ENCODE assay signal across 21 cellular contexts in genomic region chr3:66723231-66723630, GRCh38.
DNase-seq lines count a peak whose midpoint lies in the region; TF ChIP-seq lines count a peak whose summit lies in the region.
"Had no signal": no experiment of that assay in that cellular context is flagged by ENCODE, and none has a peak within 500 bp of the region (broad histone marks: within the 10 kb centered on the region; RNA-seq: fewer than 3 reads in every experiment).

No MANE protein-coding gene starts in this region.

- H3K27ac Mint-ChIP-seq in H9, result peak overlapping the region in 2 of 3 experiments; percentile 5 to 35; a peak in 3 of 7 replicates
- H3K27ac Mint-ChIP-seq: activated naive CD4-positive, alpha-beta T cell treated with anti-CD3 and anti-CD28 coated beads for 36 hours; natural killer cell treated with Interleukin-12 subunit alpha and Interleukin-12 subunit beta and Interleukin-15 and Interleukin-18, amount 100 ng/mL, for 72 hours; stimulated activated naive B cell treated with anti-CD40 and anti-IgM and Interleukin-4, amounts not matched to agents 10 μg/mL and 1 μg/mL and 100 μg/mL, for 72 hours; T-helper 2 cell treated with Interferon-gamma antibody and Interleukin-4, amounts not matched to agents 5 μg/mL and 100 μg/mL, for 36 hours had no signal

- no peaks in the 10 kb centered on the region for H3K36me3 ChIP-seq in SJCRH30
- no peaks in the 10 kb centered on the region for H3K36me3 ChIP-seq in tibial artery
- H3K36me3 ChIP-seq in mammary epithelial cell (ENCODE audit: insufficient read depth, low read length), result no peaks in the 10 kb centered on the region
- H3K36me3 ChIP-seq: esophagus squamous epithelium had no signal

- H3K23me2 ChIP-seq in H9 (ENCODE audit: insufficient read length, low read depth, low read length, poor library complexity, severe bottlenecking), result no peaks in the 10 kb centered on the region

- no peak for TF ChIP-seq CTCF in H9 (conservative IDR thresholded peaks at IDR 0.05)
- TF ChIP-seq CTCF in fibroblast of mammary gland (conservative IDR thresholded peaks at IDR 0.05; ENCODE audit: control insufficient read depth, insufficient read depth, low read depth, low read length), result no peak
- TF ChIP-seq CTCF in tibial artery (IDR thresholded peaks at IDR 0.05), result no peak
- TF ChIP-seq CTCF in mammary epithelial cell (conservative IDR thresholded peaks at IDR 0.05 in 1 of 2, IDR thresholded peaks at IDR 0.05 in 1 of 2; ENCODE audit: extremely low read depth in 1 of 2, insufficient read depth in 1 of 2, low read depth in 1 of 2, low read length in 2 of 2), result no peak

- dilution Hi-C loops in mammary epithelial cell (cut with HindIII; ENCODE audit: low sequenced_read_pairs), result no loop called here

- no TSS peak for BruUV-seq in mammary epithelial cell (replicated peaks; lab: Mats Ljungman, UMichigan)

- no peak overlapping the region for H3K4ac ChIP-seq in H9 (ENCODE audit: low read depth, low read length)

- H3K23ac ChIP-seq in H9 (ENCODE audit: insufficient read length, low read depth, low read length), result no peak overlapping the region

- H3K9ac ChIP-seq in H9 (ENCODE audit: extremely low read depth, insufficient read length, low read length), result no peak overlapping the region
- no peak overlapping the region for H3K9ac ChIP-seq in mammary epithelial cell (ENCODE audit: insufficient read depth, low read length)

- H3K4me1 ChIP-seq in H9 (ENCODE audit: insufficient read depth, low read length) (peaks cover 6% of the 10 kb centered on the region), SJCRH30 (0 out of 2 replicates have a peak, but pooled peaks cover 3% of the 10 kb centered on the region), tibial artery (peaks cover 0 to 29% (median 3%) of the 10 kb centered on the region in 4 donors), mammary epithelial cell (ENCODE audit: insufficient read depth, low read length) (no peaks in the 10 kb centered on the region)

- H3K4me1 Mint-ChIP-seq in H9, result peaks cover 17 to 21% of the 10 kb centered on the region in 2 experiments
- H3K4me1 Mint-ChIP-seq: stimulated activated naive B cell treated with anti-CD40 and anti-IgM and Interleukin-4, amounts not matched to agents 10 μg/mL and 1 μg/mL and 100 μg/mL, for 72 hours had no signal

- H4K91ac ChIP-seq in H9 (ENCODE audit: insufficient read length, low read depth, low read length), result no peak overlapping the region

- CTCF ChIA-PET in mammary epithelial cell (lab: Charles Lee; ENCODE audit: low non-redundant PET), result no interaction called here

- no peak overlapping the region for H2AFZ ChIP-seq in H9 (ENCODE audit: low read length)
- no peak overlapping the region for H2AFZ ChIP-seq in mammary epithelial cell (ENCODE audit: low read depth, low read length)

- H2BK120ac ChIP-seq in H9 (ENCODE audit: low read depth, low read length, poor library complexity, severe bottlenecking), result no peak overlapping the region

- H3K18ac ChIP-seq in H9 (ENCODE audit: insufficient read length, low read depth, low read length), result no peak overlapping the region

- H3K79me2 ChIP-seq in H9 (ENCODE audit: insufficient read depth, low read length), result no peaks in the 10 kb centered on the region
- no peaks in the 10 kb centered on the region for H3K79me2 ChIP-seq in mammary epithelial cell (ENCODE audit: insufficient read depth, low read length)

- H3K27me3 ChIP-seq in H9 (ENCODE audit: insufficient read depth, low read length), result no peaks in the 10 kb centered on the region
- H3K27me3 ChIP-seq in SJCRH30, result no peaks in the 10 kb centered on the region
- H3K27me3 ChIP-seq in tibial artery, result no peaks in the 10 kb centered on the region
- H3K27me3 ChIP-seq in mammary epithelial cell (ENCODE audit: insufficient read depth, low read length), result no peaks in the 10 kb centered on the region
- H3K27me3 ChIP-seq: esophagus squamous epithelium had no signal

- in situ Hi-C loops in mammary epithelial cell (cut with MboI; ENCODE audit: low sequenced_read_pairs in 2 of 2), result no loop called here

- H2BK12ac ChIP-seq in H9 (ENCODE audit: insufficient read length, low read depth, low read length), result no peak overlapping the region

- H3K9me3 ChIP-seq in H9 (ENCODE audit: control insufficient read depth, low read depth, low read length) (no peaks in the 10 kb centered on the region), SJCRH30 (replicated peaks) (no peaks in the 10 kb centered on the region), tibial artery (no peaks in the 10 kb centered on the region), mammary epithelial cell (replicated peaks; ENCODE audit: insufficient read depth, low read length) (no peaks in the 10 kb centered on the region)
- H3K9me3 ChIP-seq: esophagus squamous epithelium had no signal

- intact Hi-C loops in tibial artery (cut with DNase I; ENCODE audit: low total_unique reads), result no loop called here
- intact Hi-C loops in mammary epithelial cell (cut with micrococcal nuclease), result no loop called here

- H3K27me3 Mint-ChIP-seq in H9 (ENCODE audit: low read depth), result peaks cover 2% of the 10 kb centered on the region

- no peaks in the 10 kb centered on the region for H3K36me3 Mint-ChIP-seq in H9 (ENCODE audit: insufficient read depth in 1 of 3, low read depth in 3 of 3)
- H3K36me3 Mint-ChIP-seq: natural killer cell treated with Interleukin-12 subunit alpha and Interleukin-12 subunit beta and Interleukin-15 and Interleukin-18, amount 100 ng/mL, for 72 hours; stimulated activated naive B cell treated with anti-CD40 and anti-IgM and Interleukin-4, amounts not matched to agents 10 μg/mL and 1 μg/mL and 100 μg/mL, for 72 hours had no signal

- H3K14ac ChIP-seq in H9 (ENCODE audit: insufficient read depth, low read length), result no peak overlapping the region

- H3K27ac ChIP-seq in H9 (ENCODE audit: insufficient read length, low read depth, low read length) (no peak overlapping the region), SJCRH30 (0 out of 2 replicates have a peak overlapping the region, but pooled peaks have one; percentile 23), tibial artery (peak overlapping the region; percentile 67 to 70), mammary epithelial cell (ENCODE audit: insufficient read depth, low read depth, low read length) (no peak overlapping the region)
- H3K27ac ChIP-seq: SK-N-MC had no signal

- H3K56ac ChIP-seq in H9 (ENCODE audit: insufficient read length, low read depth, low read length), result no peak overlapping the region

- H2BK15ac ChIP-seq in H9 (ENCODE audit: low read depth, low read length), result no peak overlapping the region

- no peak overlapping the region for H4K8ac ChIP-seq in H9 (replicated peaks; ENCODE audit: insufficient read length, low read depth, low read length)

- no peak overlapping the region for H3T11ph ChIP-seq in H9 (ENCODE audit: low read length)

- no peaks in the 10 kb centered on the region for H3K79me1 ChIP-seq in H9 (ENCODE audit: insufficient read depth, low read depth, low read length, poor library complexity, severe bottlenecking)

- no peak overlapping the region for H3K4me3 Mint-ChIP-seq in H9
- H3K4me3 Mint-ChIP-seq: activated naive CD4-positive, alpha-beta T cell treated with anti-CD3 and anti-CD28 coated beads for 36 hours; activated T-cell treated with anti-CD3 and anti-CD28 coated beads, Interleukin-2, amount 50 U/mL, for 4 hours; natural killer cell treated with Interleukin-12 subunit alpha and Interleukin-12 subunit beta and Interleukin-15 and Interleukin-18, amount 100 ng/mL, for 72 hours; stimulated activated naive B cell treated with anti-CD40 and anti-IgM and Interleukin-4, amounts not matched to agents 10 μg/mL and 1 μg/mL and 100 μg/mL, for 72 hours; T-helper 2 cell treated with Interferon-gamma antibody and Interleukin-4, amounts not matched to agents 5 μg/mL and 100 μg/mL, for 36 hours had no signal

- no peaks in the 10 kb centered on the region for H3K9me3 Mint-ChIP-seq in H9
- H3K9me3 Mint-ChIP-seq: activated naive CD4-positive, alpha-beta T cell treated with anti-CD3 and anti-CD28 coated beads for 36 hours; activated T-cell treated with anti-CD3 and anti-CD28 coated beads, Interleukin-2, amount 50 U/mL, for 4 hours; natural killer cell treated with Interleukin-12 subunit alpha and Interleukin-12 subunit beta and Interleukin-15 and Interleukin-18, amount 100 ng/mL, for 72 hours; stimulated activated naive B cell treated with anti-CD40 and anti-IgM and Interleukin-4, amounts not matched to agents 10 μg/mL and 1 μg/mL and 100 μg/mL, for 72 hours; T-helper 2 cell treated with Interferon-gamma antibody and Interleukin-4, amounts not matched to agents 5 μg/mL and 100 μg/mL, for 36 hours had no signal

- H2BK20ac ChIP-seq in H9 (ENCODE audit: low read depth, low read length, poor library complexity, severe bottlenecking), result no peak overlapping the region

- DNase-seq in H9 (no peak), SJCRH30 (no peak), fibroblast of mammary gland (ENCODE audit: low read depth) (peak; percentile 23), tibial artery (no peak), NCI-H2029 treated with DMSO at 0.1 percent for 48 hours (lab: John Stamatoyannopoulos, UW) (no peak), mammary epithelial cell (no peak), NCI-H748 treated with DMSO at 0.1 percent for 48 hours (lab: John Stamatoyannopoulos, UW) (no peak)
- DNase-seq: activated CD4-positive, CD25-positive, alpha-beta regulatory T cell; activated CD8-positive, alpha-beta memory T cell treated with anti-CD3 and anti-CD28 coated beads for 24 hours; activated naive CD4-positive, alpha-beta T cell treated with anti-CD3 and anti-CD28 coated beads for 36 hours; activated T-cell treated with anti-CD3 and anti-CD28 coated beads, Interleukin-2, amount 50 U/mL, for 4 hours; DMS79 treated with DMSO at 0.1 percent for 48 hours; effector CD8-positive, alpha-beta T cell; esophagus squamous epithelium; head of caudate nucleus; midbrain; NCI-H1436 treated with DMSO at 0.1 percent for 48 hours; stimulated activated naive B cell treated with anti-CD40 and anti-IgM and Interleukin-4, amounts not matched to agents 10 μg/mL and 1 μg/mL and 100 μg/mL, for 72 hours had no signal

- H2AK5ac ChIP-seq in H9 (ENCODE audit: insufficient read length, low read length), result no peak overlapping the region

- H4K5ac ChIP-seq in H9 (ENCODE audit: insufficient read length, low read depth, low read length), result no peak overlapping the region

- H4K20me1 ChIP-seq in H9 (ENCODE audit: control insufficient read depth, insufficient read depth, insufficient read length) (no peaks in the 10 kb centered on the region), mammary epithelial cell (ENCODE audit: insufficient read depth, low read length) (no peaks in the 10 kb centered on the region)

- H3K4me2 ChIP-seq in H9 (ENCODE audit: insufficient read depth, insufficient read length, low read length) (no peak overlapping the region), mammary epithelial cell (ENCODE audit: insufficient read depth, low read depth, low read length) (no peak overlapping the region)

- no peak overlapping the region for H2BK5ac ChIP-seq in H9 (ENCODE audit: insufficient read length, low read length)

- H3K4me3 ChIP-seq in SJCRH30, result no peak overlapping the region
- H3K4me3 ChIP-seq in fibroblast of mammary gland (ENCODE audit: control insufficient read depth, low read depth, low read length), result no peak overlapping the region
- H3K4me3 ChIP-seq in tibial artery, result no peak overlapping the region
- no peak overlapping the region for H3K4me3 ChIP-seq in mammary epithelial cell (replicated peaks in 1 of 3; ENCODE audit: insufficient read depth in 1 of 3, low read depth in 2 of 3, low read length in 3 of 3)
- H3K4me3 ChIP-seq: esophagus squamous epithelium, SK-N-MC had no signal

Comparison
In these comparisons a context has a peak if more than half of its experiments do, and no peak if none do; other contexts are left out.
1. H3K27ac ChIP-seq: peak in SJCRH30 (single experiment) and tibial artery (2 of 2); none in H9 (single experiment) and mammary epithelial cell (single experiment).